ENCODE assay signal across 2 cellular contexts in genomic region chr19:39269369-39269768, GRCh38. TPM values are rescaled to one million over a fixed set of nuclear protein-coding genes. Genes with fewer than 3 reads are reported as not detected.
"Had no signal": no experiment of that assay in that cellular context is flagged by ENCODE, and none has a peak within 500 bp of the region (broad histone marks: within the 10 kb centered on the region; RNA-seq: fewer than 3 reads in every experiment).

No MANE protein-coding gene starts in this region.

RNA-seq across cellular contexts. Expression of gene IFNL2, which starts 1.2 kb away (rescaled TPM):
- total RNA-seq: G401, GM12878 had no signal

RNA-seq across cellular contexts. Expression of gene IFNL4, which starts 20.7 kb away (rescaled TPM):
- total RNA-seq: G401, GM12878 had no signal

RNA-seq across cellular contexts. Expression of gene IFNL3, which starts 24.6 kb away (rescaled TPM):
- total RNA-seq: G401, GM12878 had no signal

RNA-seq across cellular contexts. Expression of gene IFNL1, which starts 26.8 kb away (rescaled TPM):
- total RNA-seq: G401, GM12878 had no signal
